ENCODE assay signal across 9 cellular contexts in the genomic region with DNA sequence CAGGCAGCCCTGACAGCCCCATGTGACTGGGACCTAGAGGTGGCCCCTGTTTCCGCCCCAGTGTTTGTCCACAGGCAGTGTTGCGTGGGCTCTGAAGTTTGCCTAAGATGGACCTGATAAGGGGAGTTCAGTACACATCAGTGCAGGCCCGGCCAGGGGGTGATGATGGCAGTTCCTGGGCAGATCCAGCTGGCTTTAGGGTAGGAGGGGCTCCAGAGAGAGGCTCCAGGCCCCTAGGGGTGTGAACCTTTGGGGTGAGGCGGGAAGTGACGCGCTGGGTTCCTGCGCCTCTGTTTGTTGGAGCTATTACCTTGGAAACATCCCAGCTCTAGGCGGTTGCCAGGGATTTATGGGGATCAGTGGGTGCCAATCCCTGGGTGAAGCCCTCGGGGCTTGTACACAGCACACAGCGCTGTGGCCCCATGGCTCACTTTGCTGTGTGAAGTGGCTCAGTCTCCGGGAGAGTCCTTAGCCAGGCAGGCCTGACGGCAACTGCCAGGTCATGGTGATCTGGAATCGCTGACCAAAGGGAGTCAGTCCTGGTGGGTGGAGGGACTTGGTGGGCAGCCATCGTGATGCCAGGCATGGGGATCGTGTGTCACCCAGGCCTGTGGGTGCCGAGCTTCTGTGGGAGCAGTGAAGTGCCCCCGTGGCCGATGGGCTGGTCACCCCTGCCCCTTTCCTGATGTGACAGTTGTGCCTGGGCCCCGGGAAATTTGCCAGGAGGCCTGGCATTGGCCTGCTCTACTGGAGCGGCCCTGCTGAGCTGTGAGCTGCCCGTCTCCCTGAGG.
DNase-seq lines count a peak whose midpoint lies in the region; ATAC-seq and TF ChIP-seq lines count a peak whose summit lies in the region.
"Had no signal": no experiment of that assay in that cellular context is flagged by ENCODE, and none has a peak within 500 bp of the region (broad histone marks: within the 10 kb centered on the region; RNA-seq: fewer than 3 reads in every experiment).

No MANE protein-coding gene starts in this region.

- no peak for TF ChIP-seq POLR2A in upper lobe of left lung (IDR thresholded peaks at IDR 0.05)

- intact Hi-C loops in ascending aorta (cut with DNase I): loop anchor here (2.0 kb wide), 1 partner anchor 32 kb away; a partner anchor contains a TSS
- intact Hi-C loops in left colon (cut with DNase I, micrococcal nuclease): no loop called here

- H3K27ac ChIP-seq in ascending aorta: peak overlapping the region; percentile 44 to 70
- H3K27ac ChIP-seq in upper lobe of left lung: peak overlapping the region; percentile 60 to 75 (median 64)

- peaks cover 3% of the 10 kb centered on the region for H3K27me3 ChIP-seq in ascending aorta
- H3K27me3 ChIP-seq in upper lobe of left lung: peaks cover 0 to 2% (median 0%) of the 10 kb centered on the region in 4 donors

- H3K4me3 ChIP-seq in ascending aorta: no peak overlapping the region
- no peak overlapping the region for H3K4me3 ChIP-seq in upper lobe of left lung

- 73 to 74% methylated on average over 6 to 18 of the region's 21 CpGs for WGBS in upper lobe of left lung, 2 donors

- DNase-seq in DMS 273 (lab: John Stamatoyannopoulos, UW; ENCODE audit: unreplicated experiment) (peak; percentile 48), DMS 273 treated with DMSO at 0.1 percent for 48 hours (lab: John Stamatoyannopoulos, UW) (no peak), ascending aorta (ENCODE audit: low spot score in 2 of 2) (peak in 1 of 2 donors; percentile 86), left colon (peak; percentile 80 to 94), upper lobe of left lung (peak in 1 of 2 donors; percentile 52), foreskin melanocyte (no peak)
- DNase-seq in effector CD4-positive, alpha-beta T cell: no peak
- DNase-seq: naive B cell had no signal

- no peaks in the 10 kb centered on the region for H3K9me3 ChIP-seq in ascending aorta
- H3K9me3 ChIP-seq in upper lobe of left lung: no peaks in the 10 kb centered on the region

- TF ChIP-seq CTCF in ascending aorta (IDR thresholded peaks at IDR 0.05) (no peak), upper lobe of left lung (IDR thresholded peaks at IDR 0.05) (no peak)

- ATAC-seq in left colon (peak; percentile 54), upper lobe of left lung (ENCODE audit: low FRiP score in 2 of 2) (peak; percentile 46 to 74), HG02642 (IDR thresholded peaks at IDR 0.05; ENCODE audit: poor library complexity, unreplicated experiment) (no peak)

- H3K36me3 ChIP-seq in ascending aorta (no peaks in the 10 kb centered on the region), upper lobe of left lung (no peaks in the 10 kb centered on the region)

- peaks cover 0 to 16% of the 10 kb centered on the region in 2 donors for H3K4me1 ChIP-seq in ascending aorta
- peaks cover 7 to 36% (median 31%) of the 10 kb centered on the region in 4 donors for H3K4me1 ChIP-seq in upper lobe of left lung

- no peak for TF ChIP-seq EP300 in upper lobe of left lung (IDR thresholded peaks at IDR 0.05)

Comparison
In these comparisons a context has a peak if more than half of its experiments do, and no peak if none do; other contexts are left out.
1. DNase-seq: peak in DMS 273 (single experiment) and left colon (2 of 2); none in DMS 273 treated with DMSO at 0.1 percent for 48 hours (single experiment), effector CD4-positive, alpha-beta T cell (single experiment) and foreskin melanocyte (single experiment).